ENCODE assay signal across 20 cellular contexts in the genomic region with DNA sequence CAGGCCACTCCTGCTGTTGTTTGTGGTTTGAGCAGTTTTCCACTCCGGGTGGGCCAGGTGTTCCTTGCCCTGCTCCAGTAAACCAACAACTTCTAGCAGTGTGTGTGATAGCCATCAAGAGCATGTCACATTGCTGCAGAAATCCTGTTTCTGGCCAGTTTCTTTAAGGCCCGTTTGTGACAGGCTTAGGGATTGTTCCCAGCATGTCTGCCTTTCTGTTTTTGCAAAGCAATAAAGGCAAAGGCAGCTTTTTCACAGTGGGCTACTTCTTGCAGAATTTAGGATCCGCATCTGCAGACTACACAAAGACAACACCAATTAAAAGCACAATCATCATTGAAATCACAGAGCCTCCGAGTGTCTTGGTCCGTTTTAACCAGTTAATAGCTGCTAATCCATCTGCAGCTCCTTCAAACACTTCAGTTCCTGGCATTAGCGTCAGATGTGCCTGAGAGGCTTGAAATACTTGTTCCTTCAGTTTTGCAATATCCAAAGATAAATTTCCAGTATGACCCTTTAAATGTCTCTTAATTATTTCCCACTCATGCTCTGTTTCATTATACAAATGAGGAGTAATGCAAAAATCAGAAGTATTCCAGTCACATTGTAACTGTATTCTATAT.
DNase-seq lines count a peak whose midpoint lies in the region; ATAC-seq and TF ChIP-seq lines count a peak whose summit lies in the region.
"Had no signal": no experiment of that assay in that cellular context is flagged by ENCODE, and none has a peak within 500 bp of the region (broad histone marks: within the 10 kb centered on the region; RNA-seq: fewer than 3 reads in every experiment).

No MANE protein-coding gene starts in this region.

- TF ChIP-seq CTCF in glutamatergic neuron (IDR thresholded peaks at IDR 0.05; ENCODE audit: partially characterized antibody, unreplicated experiment) (no peak), upper lobe of left lung (IDR thresholded peaks at IDR 0.05) (no peak), prostate gland (IDR thresholded peaks at IDR 0.05) (no peak)

- DNase-seq in NCI-H510A (lab: John Stamatoyannopoulos, UW) (peak; percentile 0), NCI-H510A treated with DMSO at 0.1 percent for 48 hours (lab: John Stamatoyannopoulos, UW) (no peak), NCI-H524 treated with DMSO at 0.1 percent for 48 hours (lab: John Stamatoyannopoulos, UW) (peak; percentile 61), glutamatergic neuron (no peak), upper lobe of left lung (no peak), prostate gland (ENCODE audit: low spot score) (no peak), G401 (ENCODE audit: low spot score) (no peak)
- DNase-seq in stimulated activated naive CD8-positive, alpha-beta T cell treated with anti-CD3 and anti-CD28 coated beads, Interleukin-15, Interleukin-2, amounts not matched to agents 100 U/mL and 50 U/mL, for 24 hours = no peak
- DNase-seq: 8988T; Calu3; CD8-positive, alpha-beta memory T cell; NCI-H1436; NCI-H1930; NCI-H2171 treated with DMSO at 0.1 percent for 48 hours; NCI-H748 treated with DMSO at 0.1 percent for 48 hours; PC-3; Right ventricle myocardium superior had no signal

- TF ChIP-seq EP300 in upper lobe of left lung (IDR thresholded peaks at IDR 0.05) = peak in 2 of 4 donors; percentile 48 to 84

- H3K4me3 ChIP-seq in upper lobe of left lung = no peak overlapping the region
- H3K4me3 ChIP-seq in prostate gland = no peak overlapping the region

- intact Hi-C loops in prostate gland (cut with DNase I) = no loop called here

- WGBS in upper lobe of left lung, 2 donors = 35 to 55% methylated on average over 6 of the region's 6 CpGs
- WGBS in prostate gland = 41% methylated on average over 6 of the region's 6 CpGs

- no peaks in the 10 kb centered on the region for H3K27me3 ChIP-seq in upper lobe of left lung
- no peaks in the 10 kb centered on the region for H3K27me3 ChIP-seq in prostate gland (replicated peaks; ENCODE audit: insufficient read depth)

- H3K9me3 ChIP-seq in upper lobe of left lung (peaks cover 0 to 18% (median 14%) of the 10 kb centered on the region in 4 donors), prostate gland (no peaks in the 10 kb centered on the region)

- ATAC-seq in upper lobe of left lung (ENCODE audit: low FRiP score in 2 of 2) = no peak
- ATAC-seq in stimulated activated naive CD8-positive, alpha-beta T cell treated with anti-CD3 and anti-CD28 coated beads, Interleukin-15, Interleukin-2, amounts not matched to agents 100 U/mL and 50 U/mL, for 24 hours = no peak
- ATAC-seq: PC-3 had no signal

- H3K4me1 Mint-ChIP-seq in glutamatergic neuron (ENCODE audit: low read depth, unreplicated experiment) = peaks cover 6% of the 10 kb centered on the region
- H3K4me1 Mint-ChIP-seq: CD8-positive, alpha-beta memory T cell; IgD-negative memory B cell had no signal

- TF ChIP-seq POLR2A in upper lobe of left lung (IDR thresholded peaks at IDR 0.05) (no peak), prostate gland (IDR thresholded peaks at IDR 0.05) (no peak)

- H3K27me3 Mint-ChIP-seq in glutamatergic neuron (ENCODE audit: unreplicated experiment) = no peaks in the 10 kb centered on the region
- H3K27me3 Mint-ChIP-seq: CD8-positive, alpha-beta memory T cell; IgD-negative memory B cell had no signal

- H3K4me1 ChIP-seq in upper lobe of left lung (no peaks in the 10 kb centered on the region), prostate gland (replicated peaks) (no peaks in the 10 kb centered on the region)

- peaks cover 2% of the 10 kb centered on the region for H3K9me3 Mint-ChIP-seq in glutamatergic neuron (ENCODE audit: unreplicated experiment)

- H3K27ac ChIP-seq in upper lobe of left lung (peak overlapping the region in 3 of 4 donors; percentile 48 to 71 (median 50)), prostate gland (no peak overlapping the region)
- H3K27ac ChIP-seq: C4-2B had no signal

- H3K36me3 ChIP-seq in upper lobe of left lung = no peaks in the 10 kb centered on the region
- no peaks in the 10 kb centered on the region for H3K36me3 ChIP-seq in prostate gland

- no peak overlapping the region for H3K4me3 Mint-ChIP-seq in glutamatergic neuron (ENCODE audit: unreplicated experiment)
- H3K4me3 Mint-ChIP-seq: CD8-positive, alpha-beta memory T cell; IgD-negative memory B cell; T-helper 1 cell treated with Interleukin-12 subunit alpha and Interleukin-12 subunit beta and Interleukin-4 antibody, amounts not matched to agents 30 μg/mL and 1 μg/mL, for 36 hours had no signal

- in situ Hi-C loops in G401 (cut with HindIII; ENCODE audit: low sequenced_read_pairs) = no loop called here

- H3K36me3 Mint-ChIP-seq in glutamatergic neuron (ENCODE audit: unreplicated experiment) = peaks cover 17% of the 10 kb centered on the region

- H3K27ac Mint-ChIP-seq in glutamatergic neuron (ENCODE audit: unreplicated experiment) = peak overlapping the region; percentile 29
- H3K27ac Mint-ChIP-seq: CD8-positive, alpha-beta memory T cell; IgD-negative memory B cell; T-helper 1 cell treated with Interleukin-12 subunit alpha and Interleukin-12 subunit beta and Interleukin-4 antibody, amounts not matched to agents 30 μg/mL and 1 μg/mL, for 36 hours had no signal

Comparison
In these comparisons a context has a peak if more than half of its experiments do, and no peak if none do; other contexts are left out.
1. DNase-seq: peak in NCI-H510A (single experiment) and NCI-H524 treated with DMSO at 0.1 percent for 48 hours (single experiment); none in NCI-H510A treated with DMSO at 0.1 percent for 48 hours (single experiment), glutamatergic neuron (single experiment), upper lobe of left lung (0 of 2), prostate gland (single experiment), stimulated activated naive CD8-positive, alpha-beta T cell treated with anti-CD3 and anti-CD28 coated beads, Interleukin-15, Interleukin-2, amounts not matched to agents 100 U/mL and 50 U/mL, for 24 hours (single experiment) and G401 (single experiment).
2. H3K27ac ChIP-seq: peak in upper lobe of left lung (3 of 4); none in prostate gland (0 of 2).